8 cellular contexts compared by ENCODE assay signal in genomic region chr11:16986434-16987204, GRCh38. TPM values are rescaled to one million over a fixed set of nuclear protein-coding genes. Genes with fewer than 3 reads are reported as not detected.
DNase-seq lines count a peak whose midpoint lies in the region; ATAC-seq and TF ChIP-seq lines count a peak whose summit lies in the region.

No MANE protein-coding gene starts in this region.

- H3K9me3 ChIP-seq in right lobe of liver (no peaks in the 10 kb centered on the region), esophagus muscularis mucosa (no peaks in the 10 kb centered on the region)

- no peaks in the 10 kb centered on the region for H3K27me3 ChIP-seq in right lobe of liver
- H3K27me3 ChIP-seq in esophagus muscularis mucosa, result no peaks in the 10 kb centered on the region

- TF ChIP-seq POLR2A in right lobe of liver (IDR thresholded peaks at IDR 0.05) (no peak), esophagus muscularis mucosa (IDR thresholded peaks at IDR 0.05; ENCODE audit: low read depth) (no peak)

- H3K27ac ChIP-seq in right lobe of liver (peak overlapping the region in 2 of 3 donors; percentile 6 to 11), esophagus muscularis mucosa (replicated peaks in 1 of 4) (peak overlapping the region in 2 of 4 donors; percentile 39 to 44)

- DNase-seq in GM10266 (ENCODE audit: extremely low spot score) (peak; percentile 71), HT-29 (ENCODE audit: low spot score) (peak; percentile 94), right lobe of liver (peak; percentile 68 to 76 (median 74)), esophagus muscularis mucosa (ENCODE audit: extremely low spot score) (no peak), NCI-H774 (lab: John Stamatoyannopoulos, UW) (no peak)
- DNase-seq in activated CD8-positive, alpha-beta memory T cell treated with anti-CD3 and anti-CD28 coated beads, Interleukin-2, amount 50 U/mL, for 48 hours, result peak; percentile 73
- DNase-seq in stimulated activated naive CD8-positive, alpha-beta T cell treated with anti-CD3 and anti-CD28 coated beads, Interleukin-15, Interleukin-2, amounts not matched to agents 100 U/mL and 50 U/mL, for 24 hours, result peak; percentile 63

- TF ChIP-seq CTCF in GM10266 (IDR thresholded peaks at IDR 0.05; ENCODE audit: control insufficient read depth, insufficient read depth, low read depth, missing control alignments) (no peak), right lobe of liver (IDR thresholded peaks at IDR 0.05) (no peak), esophagus muscularis mucosa (IDR thresholded peaks at IDR 0.05) (no peak)

- H3K36me3 ChIP-seq in right lobe of liver (no peaks in the 10 kb centered on the region), esophagus muscularis mucosa (no peaks in the 10 kb centered on the region)

- ATAC-seq in GM21423 (IDR thresholded peaks at IDR 0.05; ENCODE audit: unreplicated experiment) (peak; percentile 97), right lobe of liver (peak; percentile 66 to 87 (median 74))
- peak; percentile 92 for ATAC-seq in stimulated activated naive CD8-positive, alpha-beta T cell treated with anti-CD3 and anti-CD28 coated beads, Interleukin-15, Interleukin-2, amounts not matched to agents 100 U/mL and 50 U/mL, for 24 hours

- H3K4me1 ChIP-seq in right lobe of liver (peaks cover 0 to 33% (median 16%) of the 10 kb centered on the region in 4 donors), esophagus muscularis mucosa (peaks cover 10 to 36% (median 17%) of the 10 kb centered on the region in 4 donors)

- intact Hi-C loops in right lobe of liver (cut with DNase I), result no loop called here
- intact Hi-C loops in esophagus muscularis mucosa (cut with DNase I), result no loop called here

- TF ChIP-seq EP300 in esophagus muscularis mucosa (IDR thresholded peaks at IDR 0.05), result no peak

- H3K4me3 ChIP-seq in right lobe of liver, result no peak overlapping the region
- no peak overlapping the region for H3K4me3 ChIP-seq in esophagus muscularis mucosa

- WGBS in right lobe of liver (ENCODE audit: insufficient coverage, low coverage, low lambda C conversion rate, missing lambda C conversion rate), result 43% methylated on average over 4 of the region's 5 CpGs
- WGBS in esophagus muscularis mucosa, result 73% methylated on average over 5 of the region's 5 CpGs

RNA-seq across cellular contexts. Expression of gene PLEKHA7, which starts 27.6 kb away (rescaled TPM):
- total RNA-seq in HT-29 (2014; rRNA removed; shearing (Covaris generic)), result 57.5 and 70.8 TPM in 2 replicates
- total RNA-seq in right lobe of liver, result 10 to 100 TPM; 12.7 to 26.7 (median 21.5) TPM
- total RNA-seq in esophagus muscularis mucosa, result 1 to 10 TPM; 5.8 to 9.1 (median 7.7) TPM

Comparison
In these comparisons a context has a peak if more than half of its experiments do, and no peak if none do; other contexts are left out.
1. DNase-seq: peak in GM10266 (single experiment), HT-29 (single experiment), activated CD8-positive, alpha-beta memory T cell treated with anti-CD3 and anti-CD28 coated beads, Interleukin-2, amount 50 U/mL, for 48 hours (single experiment), right lobe of liver (3 of 3) and stimulated activated naive CD8-positive, alpha-beta T cell treated with anti-CD3 and anti-CD28 coated beads, Interleukin-15, Interleukin-2, amounts not matched to agents 100 U/mL and 50 U/mL, for 24 hours (single experiment); none in esophagus muscularis mucosa (single experiment) and NCI-H774 (single experiment).
2. Peak in every context shown above with its lines, with median percentiles within 50 percentile points of each other: ATAC-seq.